Comparison of ENCODE assay signal across 13 cellular contexts in genomic region chr2:18473241-18473841, GRCh38.
DNase-seq lines count a peak whose midpoint lies in the region; TF ChIP-seq lines count a peak whose summit lies in the region.
"Had no signal": no experiment of that assay in that cellular context is flagged by ENCODE, and none has a peak within 500 bp of the region (broad histone marks: within the 10 kb centered on the region; RNA-seq: fewer than 3 reads in every experiment).

No MANE protein-coding gene starts in this region.

- H3K4me3 Mint-ChIP-seq in T-helper 2 cell treated with Interferon-gamma antibody and Interleukin-4, amounts not matched to agents 5 μg/mL and 100 μg/mL, for 36 hours, result no peak overlapping the region
- H3K4me3 Mint-ChIP-seq: activated naive CD4-positive, alpha-beta T cell treated with anti-CD3 and anti-CD28 coated beads, Interleukin-2, amount 10 ng/mL, durations not matched to agents 7 days and 5 days had no signal

- H3K36me3 ChIP-seq in breast epithelium, result no peaks in the 10 kb centered on the region
- no peaks in the 10 kb centered on the region for H3K36me3 ChIP-seq in uterus
- H3K36me3 ChIP-seq: HAP-1, ovary had no signal

- H3K4me1 Mint-ChIP-seq in T-helper 2 cell treated with Interferon-gamma antibody and Interleukin-4, amounts not matched to agents 5 μg/mL and 100 μg/mL, for 36 hours (ENCODE audit: low read depth), result no peaks in the 10 kb centered on the region
- H3K4me1 Mint-ChIP-seq: activated naive CD4-positive, alpha-beta T cell treated with anti-CD3 and anti-CD28 coated beads, Interleukin-2, amount 10 ng/mL, durations not matched to agents 7 days and 5 days had no signal

- no peaks in the 10 kb centered on the region for H3K36me3 Mint-ChIP-seq in T-helper 2 cell treated with Interferon-gamma antibody and Interleukin-4, amounts not matched to agents 5 μg/mL and 100 μg/mL, for 36 hours (ENCODE audit: low read depth)
- H3K36me3 Mint-ChIP-seq: activated naive CD4-positive, alpha-beta T cell treated with anti-CD3 and anti-CD28 coated beads, Interleukin-2, amount 10 ng/mL, durations not matched to agents 7 days and 5 days had no signal

- H3K4me3 ChIP-seq in breast epithelium (no peak overlapping the region), uterus (no peak overlapping the region)
- H3K4me3 ChIP-seq: HAP-1, ovary had no signal

- intact Hi-C loops in breast epithelium (cut with DNase I; ENCODE audit: low total_unique reads) (no loop called here), uterus (cut with DNase I; ENCODE audit: low total_unique reads) (no loop called here)

- peak; percentile 4 for DNase-seq in T-helper 2 cell treated with Interferon-gamma antibody and Interleukin-4, amounts not matched to agents 5 μg/mL and 100 μg/mL, for 36 hours (ENCODE audit: low spot score)
- DNase-seq in T-helper 2 cell (no peak), breast epithelium (ENCODE audit: low spot score in 2 of 2) (no peak), kidney tubule cell (ENCODE audit: low spot score) (peak; percentile 69), uterus (peak; percentile 59 to 68), occipital lobe (lab: John Stamatoyannopoulos, UW) (no peak), SW 1271 (lab: John Stamatoyannopoulos, UW) (no peak), GOT3 (lab: John Stamatoyannopoulos, UW) (no peak)
- DNase-seq: activated CD4-positive, CD25-positive, alpha-beta regulatory T cell; activated naive CD4-positive, alpha-beta T cell treated with anti-CD3 and anti-CD28 coated beads, Interleukin-2, amount 10 ng/mL, durations not matched to agents 7 days and 5 days; NCI-H510A had no signal

- H3K9me3 ChIP-seq in breast epithelium (no peaks in the 10 kb centered on the region), uterus (no peaks in the 10 kb centered on the region)
- H3K9me3 ChIP-seq: HAP-1, ovary had no signal

- no peaks in the 10 kb centered on the region for H3K4me1 ChIP-seq in breast epithelium
- H3K4me1 ChIP-seq in uterus, result peaks cover 0 to 4% of the 10 kb centered on the region in 2 donors
- H3K4me1 ChIP-seq: HAP-1 had no signal

- TF ChIP-seq POLR2A in breast epithelium (IDR thresholded peaks at IDR 0.05) (no peak), uterus (IDR thresholded peaks at IDR 0.05) (no peak)

- no peaks in the 10 kb centered on the region for H3K9me3 Mint-ChIP-seq in T-helper 2 cell treated with Interferon-gamma antibody and Interleukin-4, amounts not matched to agents 5 μg/mL and 100 μg/mL, for 36 hours
- H3K9me3 Mint-ChIP-seq: activated naive CD4-positive, alpha-beta T cell treated with anti-CD3 and anti-CD28 coated beads, Interleukin-2, amount 10 ng/mL, durations not matched to agents 7 days and 5 days had no signal

- no peak for TF ChIP-seq CTCF in breast epithelium (IDR thresholded peaks at IDR 0.05)
- TF ChIP-seq CTCF in uterus (IDR thresholded peaks at IDR 0.05), result no peak

- H3K27ac ChIP-seq in breast epithelium (peak overlapping the region; percentile 41 to 79), uterus (peak overlapping the region; percentile 49 to 59)
- H3K27ac ChIP-seq: ovary had no signal

- peaks cover 10% of the 10 kb centered on the region for H3K27me3 Mint-ChIP-seq in T-helper 2 cell treated with Interferon-gamma antibody and Interleukin-4, amounts not matched to agents 5 μg/mL and 100 μg/mL, for 36 hours (ENCODE audit: low read depth)

- H3K27me3 ChIP-seq in breast epithelium (no peaks in the 10 kb centered on the region), uterus (no peaks in the 10 kb centered on the region)
- H3K27me3 ChIP-seq: ovary had no signal

- H3K27ac Mint-ChIP-seq in T-helper 2 cell treated with Interferon-gamma antibody and Interleukin-4, amounts not matched to agents 5 μg/mL and 100 μg/mL, for 36 hours, result no peak overlapping the region
- H3K27ac Mint-ChIP-seq: activated naive CD4-positive, alpha-beta T cell treated with anti-CD3 and anti-CD28 coated beads, Interleukin-2, amount 10 ng/mL, durations not matched to agents 7 days and 5 days had no signal

Comparison
In these comparisons a context has a peak if more than half of its experiments do, and no peak if none do; other contexts are left out.
1. DNase-seq: peak in T-helper 2 cell treated with Interferon-gamma antibody and Interleukin-4, amounts not matched to agents 5 μg/mL and 100 μg/mL, for 36 hours (single experiment), kidney tubule cell (single experiment) and uterus (2 of 2); none in T-helper 2 cell (0 of 5), breast epithelium (0 of 2), occipital lobe (single experiment), SW 1271 (0 of 2) and GOT3 (single experiment).